8 cellular contexts compared by ENCODE assay signal in the genomic region with DNA sequence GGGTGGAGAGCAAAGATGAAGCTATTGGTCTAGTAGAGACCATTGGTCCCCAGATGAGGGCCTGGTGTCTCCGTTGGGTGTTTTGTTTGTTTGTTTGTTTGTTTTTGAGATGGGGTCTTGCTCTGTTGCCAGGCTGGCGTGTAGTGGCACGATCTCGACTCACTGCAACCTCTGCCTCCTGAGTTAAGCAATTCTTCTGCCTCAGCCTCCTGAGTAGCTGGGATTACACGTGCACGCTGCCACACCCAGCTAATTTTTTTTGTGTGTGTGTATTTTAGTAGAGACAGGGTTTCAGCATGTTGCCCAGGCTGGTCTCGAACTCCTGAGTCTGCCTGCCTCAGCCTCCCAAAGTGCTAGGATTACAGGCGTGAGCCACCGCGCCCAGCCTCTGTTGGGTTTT. TPM values are rescaled to one million over a fixed set of nuclear protein-coding genes. Genes with fewer than 3 reads are reported as not detected.
A peak's percentile ranks its signal among the peaks of the same experiment; 100 is the strongest.
DNase-seq lines count a peak whose midpoint lies in the region; ATAC-seq, FAIRE-seq and TF ChIP-seq lines count a peak whose summit lies in the region.
"Not testable (repeated sequence)": the region's sequence is repeated elsewhere in the genome, so short reads cannot be mapped to it uniquely, and the experiment has no call there.

No MANE protein-coding gene starts in this region.

- not testable (repeated sequence) for H3K36me3 Mint-ChIP-seq in Calu3 (ENCODE audit: insufficient read depth, unreplicated experiment); WTC11; activated T-cell treated with anti-CD3 and anti-CD28 coated beads, Interleukin-2, amount 50 U/mL, for 72 hours (ENCODE audit: insufficient read depth in 2 of 2); activated naive CD8-positive, alpha-beta T cell treated with anti-CD3 and anti-CD28 coated beads for 36 hours; nephron progenitor cell (ENCODE audit: low read depth)
- H3K36me3 Mint-ChIP-seq in MCF 10A (ENCODE audit: insufficient read depth, unreplicated experiment), result peaks cover 11% of the 10 kb centered on the region

- H3K27me3 ChIP-seq in keratinocyte (ENCODE audit: control insufficient read depth, extremely low read depth, insufficient read depth, low read length), result not testable (repeated sequence)

- H3K4me3 Mint-ChIP-seq in Calu3 (ENCODE audit: low read depth, unreplicated experiment); WTC11; activated naive CD8-positive, alpha-beta T cell treated with anti-CD3 and anti-CD28 coated beads for 36 hours; MCF 10A (ENCODE audit: unreplicated experiment); nephron progenitor cell: not testable (repeated sequence)
- peak overlapping the region; percentile 62 to 73 for H3K4me3 Mint-ChIP-seq in activated T-cell treated with anti-CD3 and anti-CD28 coated beads, Interleukin-2, amount 50 U/mL, for 72 hours
- peak overlapping the region; percentile 33 to 60 for H3K4me3 Mint-ChIP-seq in stimulated activated naive CD8-positive, alpha-beta T cell treated with anti-CD3 and anti-CD28 coated beads, Interleukin-15, amount 100 ng/mL, for 72 hours

- not testable (repeated sequence) for H3K79me2 ChIP-seq in keratinocyte (ENCODE audit: control insufficient read depth, insufficient read depth, low read length)

- H3K27ac Mint-ChIP-seq in Calu3 (ENCODE audit: unreplicated experiment) (peak overlapping the region; percentile 30), WTC11 (peak overlapping the region; percentile 6), MCF 10A (ENCODE audit: low read depth, unreplicated experiment) (peak overlapping the region; percentile 31), nephron progenitor cell (peak overlapping the region; percentile 91)
- H3K27ac Mint-ChIP-seq in activated T-cell treated with anti-CD3 and anti-CD28 coated beads, Interleukin-2, amount 50 U/mL, for 72 hours; stimulated activated naive CD8-positive, alpha-beta T cell treated with anti-CD3 and anti-CD28 coated beads, Interleukin-15, amount 100 ng/mL, for 72 hours: not testable (repeated sequence)
- peak overlapping the region; percentile 54 for H3K27ac Mint-ChIP-seq in activated naive CD8-positive, alpha-beta T cell treated with anti-CD3 and anti-CD28 coated beads for 36 hours

- H4K20me1 ChIP-seq in keratinocyte (ENCODE audit: control insufficient read depth, extremely low read depth, insufficient read depth, low read length), result not testable (repeated sequence)

- not testable (repeated sequence) for H3K27me3 Mint-ChIP-seq in Calu3 (ENCODE audit: unreplicated experiment); WTC11 (ENCODE audit: low read depth); MCF 10A (ENCODE audit: insufficient read depth, unreplicated experiment); nephron progenitor cell (ENCODE audit: low read depth, poor library complexity)
- H3K27me3 Mint-ChIP-seq in activated T-cell treated with anti-CD3 and anti-CD28 coated beads, Interleukin-2, amount 50 U/mL, for 72 hours (ENCODE audit: low read depth), result peaks cover 65% of the 10 kb centered on the region
- H3K27me3 Mint-ChIP-seq in activated naive CD8-positive, alpha-beta T cell treated with anti-CD3 and anti-CD28 coated beads for 36 hours, result peaks cover 38% of the 10 kb centered on the region
- H3K27me3 Mint-ChIP-seq in stimulated activated naive CD8-positive, alpha-beta T cell treated with anti-CD3 and anti-CD28 coated beads, Interleukin-15, amount 100 ng/mL, for 72 hours, result peaks cover 48% of the 10 kb centered on the region

- H3K4me3 ChIP-seq in keratinocyte (ENCODE audit: control insufficient read depth in 2 of 3, extremely low read depth in 1 of 3, insufficient read depth in 2 of 3, low read depth in 1 of 3, low read length in 3 of 3), result not testable (repeated sequence)

- peaks cover 24% of the 10 kb centered on the region for H3K4me1 ChIP-seq in keratinocyte (ENCODE audit: control insufficient read depth, extremely low read depth, insufficient read depth, low read length)

- DNase-seq in Calu3; WTC11 (ENCODE audit: low spot score); activated T-cell treated with anti-CD3 and anti-CD28 coated beads, Interleukin-2, amount 50 U/mL, for 72 hours; activated naive CD8-positive, alpha-beta T cell treated with anti-CD3 and anti-CD28 coated beads for 36 hours; keratinocyte (ENCODE audit: low read depth, low spot score); nephron progenitor cell; stimulated activated naive CD8-positive, alpha-beta T cell treated with anti-CD3 and anti-CD28 coated beads, Interleukin-15, amount 100 ng/mL, for 72 hours: not testable (repeated sequence)
- DNase-seq in MCF 10A (ENCODE audit: unreplicated experiment), result peak; percentile 36

- H3K27ac ChIP-seq in keratinocyte (ENCODE audit: control insufficient read depth, insufficient read depth, low read length), result peak overlapping the region; percentile 15

- not testable (repeated sequence) for FAIRE-seq in keratinocyte (lab: Jason Lieb, UNC)

- not testable (repeated sequence) for TF ChIP-seq CTCF in Calu3 (IDR thresholded peaks at IDR 0.05; ENCODE audit: unreplicated experiment); WTC11 (IDR thresholded peaks at IDR 0.05); MCF 10A (IDR thresholded peaks at IDR 0.05; ENCODE audit: unreplicated experiment); keratinocyte (optimal IDR thresholded peaks at IDR 0.05 in 1 of 3, IDR thresholded peaks at IDR 0.05 in 1 of 3, conservative IDR thresholded peaks at IDR 0.05 in 1 of 3; ENCODE audit: extremely low read depth in 1 of 3, insufficient read depth in 2 of 3, low read length in 3 of 3); nephron progenitor cell (IDR thresholded peaks at IDR 0.05)

- dilution Hi-C loops in keratinocyte (cut with MboI; ENCODE audit: extremely low pct_ligation_motif_present, low sequenced_read_pairs), result not testable (repeated sequence)

- H2AFZ ChIP-seq in keratinocyte (ENCODE audit: control insufficient read depth, low read length), result not testable (repeated sequence)

- H3K9me1 ChIP-seq in keratinocyte (ENCODE audit: control insufficient read depth, extremely low read depth, insufficient read depth, low read length), result not testable (repeated sequence)

- BruUV-seq in Calu3 (replicated peaks; lab: Mats Ljungman, UMichigan); MCF 10A (replicated peaks; lab: Mats Ljungman, UMichigan): not testable (repeated sequence)

- ATAC-seq in WTC11; activated T-cell treated with anti-CD3 and anti-CD28 coated beads, Interleukin-2, amount 50 U/mL, for 72 hours (replicated peaks in 1 of 2); stimulated activated naive CD8-positive, alpha-beta T cell treated with anti-CD3 and anti-CD28 coated beads, Interleukin-15, amount 100 ng/mL, for 72 hours: not testable (repeated sequence)

- POLR2A ChIA-PET in WTC11 (lab: Charles Lee), result not testable (repeated sequence)
- POLR2A ChIA-PET in MCF 10A (lab: Yijun Ruan, JAX), result interaction anchor here (0.7 to 1.9 kb wide), 6 partner anchors 10 to 334 kb away, joined by 3 to 10 read pairs (median 5); a partner anchor contains a TSS

- peak overlapping the region; percentile 4 for H3K9ac ChIP-seq in keratinocyte (ENCODE audit: control insufficient read depth, extremely low read depth, insufficient read depth, low read length)

- H3K4me2 ChIP-seq in keratinocyte (ENCODE audit: control insufficient read depth, extremely low read depth, insufficient read depth, low read depth, low read length), result peak overlapping the region; percentile 68

- not testable (repeated sequence) for H3K9me3 ChIP-seq in keratinocyte (ENCODE audit: control insufficient read depth, low read depth, low read length)

- peaks cover 74% of the 10 kb centered on the region for H3K4me1 Mint-ChIP-seq in Calu3 (ENCODE audit: low read depth, unreplicated experiment)
- peaks cover 61% of the 10 kb centered on the region for H3K4me1 Mint-ChIP-seq in WTC11
- H3K4me1 Mint-ChIP-seq in activated T-cell treated with anti-CD3 and anti-CD28 coated beads, Interleukin-2, amount 50 U/mL, for 72 hours (ENCODE audit: low read depth), result peaks cover 51% of the 10 kb centered on the region
- H3K4me1 Mint-ChIP-seq in activated naive CD8-positive, alpha-beta T cell treated with anti-CD3 and anti-CD28 coated beads for 36 hours, result peaks cover 37% of the 10 kb centered on the region
- H3K4me1 Mint-ChIP-seq in MCF 10A (ENCODE audit: insufficient read depth, unreplicated experiment), result not testable (repeated sequence)
- peaks cover 92% of the 10 kb centered on the region for H3K4me1 Mint-ChIP-seq in nephron progenitor cell
- H3K4me1 Mint-ChIP-seq in stimulated activated naive CD8-positive, alpha-beta T cell treated with anti-CD3 and anti-CD28 coated beads, Interleukin-15, amount 100 ng/mL, for 72 hours, result peaks cover 50% of the 10 kb centered on the region

- H3K36me3 ChIP-seq in keratinocyte (ENCODE audit: control insufficient read depth in 2 of 2, extremely low read depth in 1 of 2, insufficient read depth in 2 of 2, low read length in 2 of 2), result not testable (repeated sequence)

- CTCF ChIA-PET in Calu3 (lab: Charles Lee), result interaction anchor here (0.6 to 1.5 kb wide), 5 partner anchors 9 to 1801 kb away, joined by 3 to 8 read pairs (median 4); a partner anchor contains a TSS
- CTCF ChIA-PET in WTC11 (lab: Charles Lee), result interaction anchor here (1.6 kb wide), 1 partner anchor 132 kb away, joined by 4 read pairs; no protein-coding TSS in a partner anchor
- CTCF ChIA-PET in MCF 10A (lab: Yijun Ruan, JAX), result interaction anchor here (0.6 to 1.2 kb wide), 5 partner anchors 9 to 380 kb away, joined by 3 to 8 read pairs (median 4); no protein-coding TSS in a partner anchor

- not testable (repeated sequence) for H3K9me3 Mint-ChIP-seq in Calu3 (ENCODE audit: low read depth, unreplicated experiment); WTC11; activated T-cell treated with anti-CD3 and anti-CD28 coated beads, Interleukin-2, amount 50 U/mL, for 72 hours; activated naive CD8-positive, alpha-beta T cell treated with anti-CD3 and anti-CD28 coated beads for 36 hours; MCF 10A (ENCODE audit: unreplicated experiment); nephron progenitor cell; stimulated activated naive CD8-positive, alpha-beta T cell treated with anti-CD3 and anti-CD28 coated beads, Interleukin-15, amount 100 ng/mL, for 72 hours

- intact Hi-C loops in Calu3 (cut with micrococcal nuclease; ENCODE audit: unreplicated experiment); MCF 10A (cut with micrococcal nuclease): not testable (repeated sequence)

RNA-seq across cellular contexts. Expression of a gene that starts 25.4 kb away (rescaled TPM):
- total RNA-seq in Calu3 (2022) (23.7 and 24.5 TPM in 2 replicates), WTC11 (2021) (20.6 to 25.4 TPM (median 21.6 TPM) in 3 replicates), MCF 10A (2022) (7.1 and 7.9 TPM in 2 replicates)
- total RNA-seq in activated T-cell treated with anti-CD3 and anti-CD28 coated beads, Interleukin-2, amount 50 U/mL, for 72 hours, result under 1 TPM; 0.86 to 0.94 TPM
- total RNA-seq in activated naive CD8-positive, alpha-beta T cell treated with anti-CD3 and anti-CD28 coated beads for 36 hours, result 1 to 10 TPM; 2.2 to 2.4 TPM
- 2.1 to 4.0 TPM (median 2.6 TPM) in 3 replicates for polyA plus RNA-seq in keratinocyte
- 1.1 TPM for polyA plus RNA-seq in keratinocyte (2011; ENCODE audit: low read depth)
- polyA plus RNA-seq in keratinocyte (2011; cell fraction: cytosol; rRNA removed), result 1.5 and 1.6 TPM in 2 replicates
- 6.3 and 6.8 TPM in 2 replicates for polyA plus RNA-seq in keratinocyte (2011; cell fraction: nucleus; rRNA removed)
- polyA plus RNA-seq in keratinocyte (2012; ENCODE audit: low replicate concordance), result 1.7 and 3.6 TPM in 2 replicates
- 3.3 to 7.0 TPM (median 3.6 TPM) in 3 replicates for polyA minus RNA-seq in keratinocyte
- 6.1 TPM for polyA minus RNA-seq in keratinocyte (2011; cell fraction: cytosol; rRNA and poly(A)+ RNA removed)
- 11.2 and 11.9 TPM in 2 replicates for polyA minus RNA-seq in keratinocyte (2011; cell fraction: nucleus; rRNA and poly(A)+ RNA removed)
